1 cellular context compared by ENCODE assay signal in genomic region chr4:140602714-140603113, GRCh38.
TF ChIP-seq lines count a peak whose summit lies in the region.

No MANE protein-coding gene starts in this region.

TF ChIP-seq in WTC11, 78 proteins besides CTCF, POLR2A, EP300 and RAD21 (continued from another document):
- TF ChIP-seq ZNF281 (CRISPR knock-in tag; IDR thresholded peaks at IDR 0.05): no peak
TF ChIP-seq in WTC11: peak in this region for 0.
